In genomic region chr16:35908942-35909341, GRCh38 we compare ENCODE assay signal across 1 cellular context.
TF ChIP-seq lines count a peak whose summit lies in the region.

No MANE protein-coding gene starts in this region.

TF ChIP-seq in GM23338, 12 proteins besides CTCF, POLR2A, EP300 and RAD21 (continued from another document):
- TF ChIP-seq ZNF462 (CRISPR knock-in tag; IDR thresholded peaks at IDR 0.05) (no peak), EZH2phosphoT487 (IDR thresholded peaks at IDR 0.05; ENCODE audit: unreplicated experiment) (no peak), ETS1 (IDR thresholded peaks at IDR 0.05) (no peak), CREB1 (CRISPR knock-in tag; IDR thresholded peaks at IDR 0.05; ENCODE audit: low read depth) (no peak), ZNF114 (CRISPR knock-in tag; IDR thresholded peaks at IDR 0.05) (no peak), NANOG (IDR thresholded peaks at IDR 0.05; ENCODE audit: borderline replicate concordance) (no peak), ZNF331 (CRISPR knock-in tag; IDR thresholded peaks at IDR 0.05; ENCODE audit: low read depth) (no peak), STAT1 (IDR thresholded peaks at IDR 0.05; ENCODE audit: unreplicated experiment) (no peak), EZH2 (IDR thresholded peaks at IDR 0.05; ENCODE audit: low read depth, unreplicated experiment) (no peak)
